24 cellular contexts compared by ENCODE assay signal in the genomic region with DNA sequence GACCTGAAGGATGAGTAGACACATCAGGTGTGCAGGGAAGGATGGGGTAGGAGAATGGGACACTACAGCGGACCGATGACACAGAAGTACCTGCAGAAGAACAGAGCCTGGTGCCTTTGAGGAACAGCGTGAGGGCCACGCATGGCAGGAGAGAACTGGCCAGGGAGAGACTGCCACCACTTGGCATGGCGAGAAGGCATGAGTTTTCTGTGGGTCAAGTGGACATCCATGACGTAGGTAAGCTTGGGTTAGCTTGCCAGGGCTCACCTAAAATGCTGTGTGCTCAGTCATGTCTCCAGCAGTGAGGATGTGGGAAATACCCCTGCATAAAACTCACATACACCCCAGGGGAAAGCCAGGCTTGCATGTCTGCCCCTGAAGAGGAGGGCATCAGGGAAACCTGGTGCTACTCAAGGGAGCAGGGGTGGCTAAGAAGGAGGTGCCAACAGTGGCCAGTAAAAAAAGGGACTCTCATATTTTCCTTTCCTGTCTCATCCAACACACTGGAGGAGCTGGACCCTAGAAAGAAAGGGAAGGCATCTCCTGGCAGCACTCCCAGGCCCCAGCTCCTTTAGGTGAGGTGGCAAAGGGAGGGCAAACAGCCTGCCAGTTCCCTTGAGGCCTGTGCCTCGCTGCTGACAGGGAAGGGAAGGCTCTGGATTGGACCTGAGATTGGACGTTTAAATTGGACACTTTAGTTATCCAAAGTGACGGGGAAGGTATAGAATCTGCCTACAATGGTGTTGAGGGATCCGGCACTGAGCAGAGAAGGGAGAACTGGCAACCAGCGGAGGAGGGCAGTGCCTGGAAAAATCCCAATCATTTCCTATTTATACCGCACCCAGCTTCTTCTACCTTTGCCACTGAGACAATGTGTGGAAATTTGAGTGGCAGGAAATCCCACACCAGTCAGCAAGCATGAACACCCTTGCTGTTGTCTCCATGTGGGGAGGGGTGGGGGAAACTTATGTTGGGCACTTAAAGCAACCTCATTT.
DNase-seq lines count a peak whose midpoint lies in the region; ATAC-seq, FAIRE-seq and TF ChIP-seq lines count a peak whose summit lies in the region.
"Had no signal": no experiment of that assay in that cellular context is flagged by ENCODE, and none has a peak within 500 bp of the region (broad histone marks: within the 10 kb centered on the region; RNA-seq: fewer than 3 reads in every experiment).

No MANE protein-coding gene starts in this region.

- H3K4me3 Mint-ChIP-seq in nephron progenitor cell: no peak overlapping the region
- H3K4me3 Mint-ChIP-seq: CD4-positive, alpha-beta T cell had no signal

- H3K4me1 Mint-ChIP-seq in nephron progenitor cell: peaks cover 28% of the 10 kb centered on the region

- H3K27me3 Mint-ChIP-seq in nephron progenitor cell (ENCODE audit: low read depth, poor library complexity): no peaks in the 10 kb centered on the region

- no peak for DNase-seq in Right ventricle myocardium inferior (ENCODE audit: missing footprints)
- DNase-seq in left cardiac atrium: no peak
- DNase-seq in bronchial epithelial cell (ENCODE audit: low read depth): no peak
- no peak for DNase-seq in nephron progenitor cell
- no peak for DNase-seq in urothelium cell line (ENCODE audit: low spot score)
- no peak for DNase-seq in NCI-H345 treated with DMSO at 0.1 percent for 48 hours (lab: John Stamatoyannopoulos, UW; ENCODE audit: unreplicated experiment)
- no peak for DNase-seq in NOMO-1 treated with DMSO at 0.1 percent for 48 hours (lab: John Stamatoyannopoulos, UW; ENCODE audit: unreplicated experiment)
- no peak for DNase-seq in substantia nigra (lab: John Stamatoyannopoulos, UW)
- DNase-seq: 8988T; BE2C; CD4-positive, alpha-beta T cell; DMS79; HCEC 1CT; IMR-90; Karpas-422; NCI-H1105 treated with DMSO at 0.1 percent for 48 hours; NCI-H1694 treated with DMSO at 0.1 percent for 48 hours; NCI-H2107; NCI-H345; NCI-H69; OCI-M1; RPMI8226 had no signal

- H3K27ac ChIP-seq in substantia nigra (ENCODE audit: low read depth, low read length, poor library complexity, severe bottlenecking): no peak overlapping the region

- H3K9me3 Mint-ChIP-seq in nephron progenitor cell: no peaks in the 10 kb centered on the region
- H3K9me3 Mint-ChIP-seq: CD4-positive, alpha-beta T cell had no signal

- H3K36me3 ChIP-seq in bronchial epithelial cell (ENCODE audit: control insufficient read depth, insufficient read depth, low read length): peaks cover 3% of the 10 kb centered on the region
- H3K36me3 ChIP-seq: BE2C had no signal

- FAIRE-seq in bronchial epithelial cell (lab: Jason Lieb, UNC): peak; percentile 64
- FAIRE-seq in urothelium cell line (lab: Jason Lieb, UNC): peak; percentile 79
- FAIRE-seq: D721Med, GM12878 had no signal

- peaks cover 81% of the 10 kb centered on the region for H3K36me3 Mint-ChIP-seq in nephron progenitor cell (ENCODE audit: low read depth)

- H3K27ac Mint-ChIP-seq in nephron progenitor cell: peak overlapping the region; percentile 73
- H3K27ac Mint-ChIP-seq: CD4-positive, alpha-beta T cell had no signal

- no peaks in the 10 kb centered on the region for H3K27me3 ChIP-seq in bronchial epithelial cell (ENCODE audit: control insufficient read depth, insufficient read depth, low read length)
- H3K27me3 ChIP-seq: BE2C had no signal

- intact Hi-C loops in Right ventricle myocardium inferior (cut with DNase I) (loop anchor here (10.0 kb wide), 1 partner anchor 253 kb away; a partner anchor contains a TSS), left cardiac atrium (cut with DNase I) (loop anchor here in 1 of 2 donors (10.0 kb wide), 1 partner anchor 253 kb away; a partner anchor contains a TSS)

- ATAC-seq in Right ventricle myocardium inferior (peak; percentile 35), left cardiac atrium (no peak)
- ATAC-seq: GM12878 had no signal

- TF ChIP-seq CTCF in bronchial epithelial cell (IDR thresholded peaks at IDR 0.05; ENCODE audit: insufficient read depth, low read length, severe bottlenecking) (no peak), nephron progenitor cell (IDR thresholded peaks at IDR 0.05) (no peak)

- no peak overlapping the region for H3K4me3 ChIP-seq in bronchial epithelial cell (ENCODE audit: low read depth, low read length)
- H3K4me3 ChIP-seq: GM12878 had no signal
